ENCODE assay signal across 12 cellular contexts in the genomic region with DNA sequence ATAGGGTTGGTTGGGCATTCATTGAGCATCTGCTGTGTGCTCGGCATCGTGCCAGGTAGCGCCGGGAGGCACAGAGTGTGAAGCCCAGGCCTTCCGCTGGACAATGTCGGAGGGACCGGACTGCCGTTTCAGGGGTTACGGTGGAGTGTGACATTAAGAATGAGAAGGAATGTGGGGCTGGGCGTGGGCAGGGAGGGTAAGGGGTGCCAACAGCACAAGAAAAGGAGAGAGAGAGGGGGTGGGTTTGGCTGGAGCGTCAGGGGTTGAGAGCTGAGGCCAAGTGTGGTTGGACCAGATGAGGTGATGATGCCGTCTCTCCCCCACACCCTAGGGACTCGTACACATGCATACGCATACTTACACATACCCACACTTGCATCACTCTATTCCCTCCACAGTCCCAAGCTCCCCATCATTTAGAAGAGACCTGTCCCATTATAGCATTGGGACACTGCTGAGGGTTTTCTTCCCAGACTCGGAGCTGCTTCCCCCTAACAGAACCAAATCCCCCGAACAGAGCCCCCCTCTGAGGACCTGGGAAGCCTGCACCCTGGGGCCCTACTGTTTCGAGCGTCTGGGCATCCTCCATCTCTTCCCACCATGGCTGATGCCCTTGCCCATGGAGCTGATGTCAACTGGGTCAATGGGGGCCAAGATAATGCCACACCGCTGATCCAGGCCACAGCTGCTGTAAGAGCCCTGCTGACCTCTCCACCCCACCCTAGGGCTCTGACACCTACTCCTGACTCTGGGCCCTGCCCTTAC. TPM values are rescaled to one million over a fixed set of nuclear protein-coding genes. Genes with fewer than 3 reads are reported as not detected.
DNase-seq lines count a peak whose midpoint lies in the region; ATAC-seq and TF ChIP-seq lines count a peak whose summit lies in the region.
"Had no signal": no experiment of that assay in that cellular context is flagged by ENCODE, and none has a peak within 500 bp of the region (broad histone marks: within the 10 kb centered on the region; RNA-seq: fewer than 3 reads in every experiment).

No MANE protein-coding gene starts in this region.

- H3K27me3 Mint-ChIP-seq in stimulated activated naive CD8-positive, alpha-beta T cell treated with anti-CD3 and anti-CD28 coated beads, Interleukin-15, Interleukin-2, amounts not matched to agents 100 ng/mL and 50 ng/mL, for 24 hours: no peaks in the 10 kb centered on the region
- H3K27me3 Mint-ChIP-seq: activated CD4-positive, alpha-beta T cell treated with anti-CD3 and anti-CD28 coated beads for 36 hours had no signal

- H3K4me1 Mint-ChIP-seq in stimulated activated naive CD8-positive, alpha-beta T cell treated with anti-CD3 and anti-CD28 coated beads, Interleukin-15, Interleukin-2, amounts not matched to agents 100 ng/mL and 50 ng/mL, for 24 hours (ENCODE audit: low read depth): peaks cover 28% of the 10 kb centered on the region

- H3K27me3 ChIP-seq in upper lobe of right lung (no peaks in the 10 kb centered on the region), ascending aorta (no peaks in the 10 kb centered on the region)
- H3K27me3 ChIP-seq: transverse colon had no signal

- TF ChIP-seq CTCF in upper lobe of right lung (IDR thresholded peaks at IDR 0.05) (no peak), ascending aorta (IDR thresholded peaks at IDR 0.05) (no peak)

- no peak for ATAC-seq in stimulated activated naive CD8-positive, alpha-beta T cell treated with anti-CD3 and anti-CD28 coated beads, Interleukin-15, Interleukin-2, amounts not matched to agents 100 U/mL and 50 U/mL, for 24 hours
- ATAC-seq in upper lobe of right lung: no peak
- ATAC-seq: activated CD4-positive, alpha-beta T cell treated with anti-CD3 and anti-CD28 coated beads for 36 hours had no signal

- H3K36me3 ChIP-seq in upper lobe of right lung (no peaks in the 10 kb centered on the region), ascending aorta (no peaks in the 10 kb centered on the region)
- H3K36me3 ChIP-seq: transverse colon had no signal

- H3K9me3 Mint-ChIP-seq in stimulated activated naive CD8-positive, alpha-beta T cell treated with anti-CD3 and anti-CD28 coated beads, Interleukin-15, Interleukin-2, amounts not matched to agents 100 ng/mL and 50 ng/mL, for 24 hours: no peaks in the 10 kb centered on the region

- H3K4me3 ChIP-seq in upper lobe of right lung: no peak overlapping the region
- H3K4me3 ChIP-seq in ascending aorta: no peak overlapping the region
- H3K4me3 ChIP-seq: transverse colon had no signal

- H3K4me3 Mint-ChIP-seq in stimulated activated naive CD8-positive, alpha-beta T cell treated with anti-CD3 and anti-CD28 coated beads, Interleukin-15, Interleukin-2, amounts not matched to agents 100 ng/mL and 50 ng/mL, for 24 hours: no peak overlapping the region

- intact Hi-C loops in upper lobe of right lung (cut with DNase I): no loop called here
- intact Hi-C loops in ascending aorta (cut with DNase I): no loop called here

- H3K27ac ChIP-seq in upper lobe of right lung: no peak overlapping the region
- no peak overlapping the region for H3K27ac ChIP-seq in ascending aorta
- H3K27ac ChIP-seq: C4-2B had no signal

- peak overlapping the region; percentile 42 for H3K27ac Mint-ChIP-seq in stimulated activated naive CD8-positive, alpha-beta T cell treated with anti-CD3 and anti-CD28 coated beads, Interleukin-15, Interleukin-2, amounts not matched to agents 100 ng/mL and 50 ng/mL, for 24 hours

- peaks cover 35% of the 10 kb centered on the region for H3K36me3 Mint-ChIP-seq in stimulated activated naive CD8-positive, alpha-beta T cell treated with anti-CD3 and anti-CD28 coated beads, Interleukin-15, Interleukin-2, amounts not matched to agents 100 ng/mL and 50 ng/mL, for 24 hours (ENCODE audit: low read depth)

- H3K4me1 ChIP-seq in upper lobe of right lung: peaks cover 22% of the 10 kb centered on the region
- peaks cover 11 to 21% of the 10 kb centered on the region in 2 donors for H3K4me1 ChIP-seq in ascending aorta

- no peak for DNase-seq in stimulated activated naive CD8-positive, alpha-beta T cell treated with anti-CD3 and anti-CD28 coated beads, Interleukin-15, Interleukin-2, amounts not matched to agents 100 U/mL and 50 U/mL, for 24 hours
- DNase-seq in fibroblast of peridontal ligament (ENCODE audit: extremely low read depth): peak; percentile 64
- peak; percentile 67 for DNase-seq in upper lobe of right lung
- DNase-seq in ascending aorta (ENCODE audit: low spot score in 2 of 2): no peak
- no peak for DNase-seq in NCI-H2029 treated with DMSO at 0.1 percent for 48 hours (lab: John Stamatoyannopoulos, UW)
- DNase-seq: activated CD4-positive, alpha-beta T cell treated with anti-CD3 and anti-CD28 coated beads for 36 hours; stimulated activated CD4-positive, alpha-beta T cell treated with anti-CD3 and anti-CD28 coated beads, Interleukin-1b, Interleukin-23, amount 100 ng/mL, for 48 hours; transverse colon had no signal

- H3K9me3 ChIP-seq in upper lobe of right lung (no peaks in the 10 kb centered on the region), ascending aorta (no peaks in the 10 kb centered on the region)
- H3K9me3 ChIP-seq: transverse colon had no signal

RNA-seq across cellular contexts. Expression of a gene that starts 3.3 kb away (rescaled TPM):
- total RNA-seq in upper lobe of right lung (8.9 TPM), ascending aorta (14.6 TPM)

RNA-seq across cellular contexts. Expression of a gene that starts 6.3 kb away (rescaled TPM):
- total RNA-seq in upper lobe of right lung (not detected), ascending aorta (not detected)
- total RNA-seq: frontal cortex, mononuclear cell, transverse colon had no signal

RNA-seq across cellular contexts. Expression of a gene that starts 12.3 kb away (rescaled TPM):
- total RNA-seq in upper lobe of right lung: 23.2 TPM
- total RNA-seq in ascending aorta: 12.0 TPM

RNA-seq across cellular contexts. Expression of a gene that starts 19.5 kb away (rescaled TPM):
- total RNA-seq in upper lobe of right lung (37.6 TPM), ascending aorta (22.0 TPM)

RNA-seq across cellular contexts. Expression of a gene that starts 32.2 kb away (rescaled TPM):
- total RNA-seq in upper lobe of right lung (5.8 TPM), ascending aorta (0.43 TPM)

Comparison
In these comparisons a context has a peak if more than half of its experiments do, and no peak if none do; other contexts are left out.
1. DNase-seq: peak in fibroblast of peridontal ligament (single experiment) and upper lobe of right lung (single experiment); none in stimulated activated naive CD8-positive, alpha-beta T cell treated with anti-CD3 and anti-CD28 coated beads, Interleukin-15, Interleukin-2, amounts not matched to agents 100 U/mL and 50 U/mL, for 24 hours (single experiment), ascending aorta (0 of 2) and NCI-H2029 treated with DMSO at 0.1 percent for 48 hours (single experiment).